8 cellular contexts compared by ENCODE assay signal in the genomic region with DNA sequence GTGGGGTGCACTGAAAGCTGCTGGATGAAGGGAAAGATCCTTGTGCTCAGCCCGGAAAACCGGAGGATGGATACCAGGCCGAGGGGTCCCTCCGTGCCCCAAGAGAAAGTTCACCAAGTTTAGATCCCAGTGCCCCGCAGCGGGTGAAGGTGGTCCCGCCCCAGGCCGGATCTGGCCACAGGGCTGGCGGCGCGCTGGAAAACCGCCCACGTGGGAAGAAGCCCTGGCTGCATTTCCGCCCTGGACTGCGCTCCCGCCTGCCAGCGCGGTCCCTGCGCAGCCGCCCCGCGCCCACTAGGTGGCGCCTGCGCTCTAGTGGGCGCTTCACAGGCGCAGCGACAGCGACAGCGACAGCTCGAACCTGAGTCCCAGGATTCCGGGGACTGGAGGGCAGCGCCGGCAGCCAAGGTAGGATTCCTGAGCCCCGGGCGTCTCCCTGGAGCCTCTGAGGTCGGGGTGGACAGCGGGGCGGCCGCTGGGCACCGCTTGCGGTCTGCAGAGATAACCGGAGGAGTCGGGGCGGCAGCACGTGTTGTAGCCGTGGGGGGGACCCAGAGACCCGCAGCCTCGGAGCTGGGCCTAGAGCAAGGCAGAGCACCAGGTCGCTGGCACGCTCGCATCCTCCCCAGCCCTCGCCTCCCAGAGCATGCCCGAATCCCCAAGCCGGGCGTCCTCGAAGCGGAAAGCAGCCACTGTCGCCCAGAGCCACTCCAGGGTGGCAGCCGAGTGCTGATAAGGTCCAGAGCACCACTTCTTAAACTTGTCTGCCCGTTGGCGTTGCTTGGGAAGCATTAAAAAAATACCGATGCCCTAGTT. TPM values are rescaled to one million over a fixed set of nuclear protein-coding genes. Genes with fewer than 3 reads are reported as not detected.
DNase-seq lines count a peak whose midpoint lies in the region; ATAC-seq and TF ChIP-seq lines count a peak whose summit lies in the region.

A gene with protein sequence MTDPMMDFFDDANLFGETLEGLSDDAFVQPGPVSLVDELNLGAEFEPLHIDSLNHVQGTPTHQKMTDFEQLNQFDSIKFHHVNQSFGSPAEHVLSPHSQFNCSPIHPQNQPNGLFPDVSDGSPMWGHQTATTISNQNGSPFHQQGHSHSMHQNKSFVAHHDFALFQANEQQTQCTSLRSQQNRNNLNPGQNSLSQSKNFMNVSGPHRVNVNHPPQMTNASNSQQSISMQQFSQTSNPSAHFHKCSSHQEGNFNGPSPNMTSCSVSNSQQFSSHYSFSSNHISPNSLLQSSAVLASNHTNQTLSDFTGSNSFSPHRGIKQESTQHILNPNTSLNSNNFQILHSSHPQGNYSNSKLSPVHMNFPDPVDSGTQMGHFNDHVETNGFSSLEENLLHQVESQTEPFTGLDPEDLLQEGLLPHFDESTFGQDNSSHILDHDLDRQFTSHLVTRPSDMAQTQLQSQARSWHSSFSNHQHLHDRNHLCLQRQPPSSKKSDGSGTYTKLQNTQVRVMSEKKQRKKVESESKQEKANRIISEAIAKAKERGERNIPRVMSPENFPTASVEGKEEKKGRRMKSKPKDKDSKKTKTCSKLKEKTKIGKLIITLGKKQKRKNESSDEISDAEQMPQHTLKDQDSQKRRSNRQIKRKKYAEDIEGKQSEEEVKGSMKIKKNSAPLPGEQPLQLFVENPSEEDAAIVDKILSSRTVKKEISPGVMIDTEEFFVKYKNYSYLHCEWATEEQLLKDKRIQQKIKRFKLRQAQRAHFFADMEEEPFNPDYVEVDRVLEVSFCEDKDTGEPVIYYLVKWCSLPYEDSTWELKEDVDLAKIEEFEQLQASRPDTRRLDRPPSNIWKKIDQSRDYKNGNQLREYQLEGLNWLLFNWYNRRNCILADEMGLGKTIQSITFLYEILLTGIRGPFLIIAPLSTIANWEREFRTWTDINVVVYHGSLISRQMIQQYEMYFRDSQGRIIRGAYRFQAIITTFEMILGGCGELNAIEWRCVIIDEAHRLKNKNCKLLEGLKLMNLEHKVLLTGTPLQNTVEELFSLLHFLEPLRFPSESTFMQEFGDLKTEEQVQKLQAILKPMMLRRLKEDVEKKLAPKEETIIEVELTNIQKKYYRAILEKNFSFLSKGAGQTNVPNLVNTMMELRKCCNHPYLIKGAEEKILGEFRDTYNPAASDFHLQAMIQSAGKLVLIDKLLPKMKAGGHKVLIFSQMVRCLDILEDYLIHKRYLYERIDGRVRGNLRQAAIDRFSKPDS (N-terminal part only) (plus strand): TSS at position 322 of the 816 bp plus-strand sequence. CDS start 101,099 bp downstream, outside the sequence.

- in situ Hi-C loops in GM13977 (cut with MboI; ENCODE audit: low pct_unique_long_range_greater_than_20kb, low sequenced_read_pairs, unreplicated experiment): loop anchor here (25.0 kb wide), 1 partner anchor 107 kb away; no protein-coding TSS in a partner anchor

- peak within 1 kb of the TSS; percentile 88 for H3K4me3 Mint-ChIP-seq in T-helper 1 cell treated with Interleukin-12 subunit alpha and Interleukin-12 subunit beta and Interleukin-4 antibody, amounts not matched to agents 30 μg/mL and 1 μg/mL, for 36 hours

- H3K27ac ChIP-seq in left ventricle myocardium inferior (replicated peaks): peak within 1 kb of the TSS; percentile 94
- peak within 1 kb of the TSS; percentile 86 for H3K27ac ChIP-seq in psoas muscle
- peak within 1 kb of the TSS; percentile 77 for H3K27ac ChIP-seq in urinary bladder (ENCODE audit: low read depth)

- H3K27me3 ChIP-seq in left ventricle myocardium inferior (ENCODE audit: low read depth): no peaks in the 10 kb centered on the region
- no peaks in the 10 kb centered on the region for H3K27me3 ChIP-seq in psoas muscle (ENCODE audit: insufficient read depth in 3 of 3, low read length in 2 of 3)

- H3K9me3 Mint-ChIP-seq in T-helper 1 cell treated with Interleukin-12 subunit alpha and Interleukin-12 subunit beta and Interleukin-4 antibody, amounts not matched to agents 30 μg/mL and 1 μg/mL, for 36 hours: no peaks in the 10 kb centered on the region

- TF ChIP-seq CTCF in GM13977 (IDR thresholded peaks at IDR 0.05; ENCODE audit: extremely low read depth, insufficient read depth, missing control alignments) (peak; percentile 99), left ventricle myocardium inferior (IDR thresholded peaks at IDR 0.05; ENCODE audit: borderline replicate concordance) (peak; percentile 100), psoas muscle (IDR thresholded peaks at IDR 0.05) (peak; percentile 100)

- WGBS in psoas muscle, 3 donors: 0% methylated on average over 43 to 62 of the region's 62 CpGs
- WGBS in urinary bladder: under 1% methylated on average over 62 of the region's 62 CpGs

- H3K36me3 Mint-ChIP-seq in T-helper 1 cell treated with Interleukin-12 subunit alpha and Interleukin-12 subunit beta and Interleukin-4 antibody, amounts not matched to agents 30 μg/mL and 1 μg/mL, for 36 hours (ENCODE audit: low read depth): no peaks in the 10 kb centered on the region

- H3K36me3 ChIP-seq in left ventricle myocardium inferior (no peaks in the 10 kb centered on the region), psoas muscle (ENCODE audit: insufficient read depth in 1 of 2, low read depth in 1 of 2) (no peaks in the 10 kb centered on the region), urinary bladder (ENCODE audit: insufficient read depth) (no peaks in the 10 kb centered on the region)

- peak within 1 kb of the TSS; percentile 74 for H3K27ac Mint-ChIP-seq in T-helper 1 cell treated with Interleukin-12 subunit alpha and Interleukin-12 subunit beta and Interleukin-4 antibody, amounts not matched to agents 30 μg/mL and 1 μg/mL, for 36 hours

- DNase-seq in GM13977 (ENCODE audit: low spot score) (peak; percentile 85), NCI-H146 treated with DMSO at 0.1 percent for 48 hours (lab: John Stamatoyannopoulos, UW; ENCODE audit: unreplicated experiment) (peak; percentile 57), amniotic stem cell (lab: John Stamatoyannopoulos, UW) (peak; percentile 67), left ventricle myocardium inferior (peak; percentile 85), psoas muscle (peak; percentile 84 to 91)

- peaks cover 64% of the 10 kb centered on the region for H3K4me1 ChIP-seq in left ventricle myocardium inferior
- H3K4me1 ChIP-seq in psoas muscle: peaks cover 29% of the 10 kb centered on the region
- no peaks in the 10 kb centered on the region for H3K4me1 ChIP-seq in urinary bladder (ENCODE audit: insufficient read depth)

- no peaks in the 10 kb centered on the region for H3K27me3 Mint-ChIP-seq in T-helper 1 cell treated with Interleukin-12 subunit alpha and Interleukin-12 subunit beta and Interleukin-4 antibody, amounts not matched to agents 30 μg/mL and 1 μg/mL, for 36 hours (ENCODE audit: low read depth)

- ATAC-seq in HG02870 (IDR thresholded peaks at IDR 0.05; ENCODE audit: unreplicated experiment) (peak; percentile 68), psoas muscle (peak; percentile 91 to 95 (median 94))

- intact Hi-C loops in left ventricle myocardium inferior (cut with micrococcal nuclease): loop anchor here (5.0 to 10.0 kb wide), 3 partner anchors 42 to 152 kb away; no protein-coding TSS in a partner anchor
- intact Hi-C loops in psoas muscle (cut with DNase I): loop anchor here (2.0 to 5.0 kb wide), 7 partner anchors 44 to 382 kb away; no protein-coding TSS in a partner anchor

- peaks cover 26% of the 10 kb centered on the region for H3K4me1 Mint-ChIP-seq in T-helper 1 cell treated with Interleukin-12 subunit alpha and Interleukin-12 subunit beta and Interleukin-4 antibody, amounts not matched to agents 30 μg/mL and 1 μg/mL, for 36 hours (ENCODE audit: low read depth)

- H3K9me3 ChIP-seq in left ventricle myocardium inferior (replicated peaks) (no peaks in the 10 kb centered on the region), psoas muscle (no peaks in the 10 kb centered on the region)

- H3K4me3 ChIP-seq in left ventricle myocardium inferior (peak within 1 kb of the TSS; percentile 75), psoas muscle (peak within 1 kb of the TSS; percentile 94), urinary bladder (ENCODE audit: low read depth, low read length) (peak within 1 kb of the TSS; percentile 59)

RNA-seq across cellular contexts. Expression of the gene that starts here (rescaled TPM):
- 38.9 TPM for total RNA-seq in left ventricle myocardium inferior
- 10 to 100 TPM; 36.4 to 47.9 (median 45.7) TPM for total RNA-seq in psoas muscle
- 10 to 100 TPM in 2 of 3 donors, 1 to 10 TPM in 1; 5.8 to 26.8 (median 11.7) TPM for polyA plus RNA-seq in psoas muscle
- total RNA-seq in urinary bladder: 221 TPM
- 16.8 TPM for polyA plus RNA-seq in urinary bladder

Comparison
In these comparisons a context has a peak if more than half of its experiments do, and no peak if none do; other contexts are left out.
1. Peak in every context shown above with its lines: DNase-seq, ATAC-seq, H3K4me3 ChIP-seq and H3K27ac ChIP-seq.